ENCODE assay signal across 18 cellular contexts in genomic region chr5:3899093-3899492, GRCh38.
"Had no signal": no experiment of that assay in that cellular context is flagged by ENCODE, and none has a peak within 500 bp of the region (broad histone marks: within the 10 kb centered on the region; RNA-seq: fewer than 3 reads in every experiment).

No MANE protein-coding gene starts in this region.

- H3K27ac Mint-ChIP-seq: T-cell; T-helper 1 cell treated with Interleukin-12 subunit alpha and Interleukin-12 subunit beta and Interleukin-4 antibody, amounts not matched to agents 30 μg/mL and 1 μg/mL, for 36 hours had no signal

- H3K4me3 ChIP-seq: SJSA1 had no signal

- H3K4me2 ChIP-seq: SK-N-SH had no signal

- H3K27ac ChIP-seq: SJSA1 had no signal

- H3K36me3 ChIP-seq: SJSA1 had no signal

- H3K9ac ChIP-seq: SK-N-SH had no signal

- DNase-seq: KBM-7, MV-4-11, NCI-H1092, NCI-H1105 treated with DMSO at 0.1 percent for 48 hours, NCI-H1436, NCI-H187, NCI-H2029, NCI-H2081 treated with DMSO at 0.1 percent for 48 hours, NCI-H2227 treated with DMSO at 0.1 percent for 48 hours, NCI-H526, Right ventricle myocardium superior, RPMI8226, SIG-M5, SK-N-SH, SW 1271, T-cell had no signal

- H3K4me1 ChIP-seq: SJSA1 had no signal

- H3K4me3 Mint-ChIP-seq: T-cell; T-helper 1 cell treated with Interleukin-12 subunit alpha and Interleukin-12 subunit beta and Interleukin-4 antibody, amounts not matched to agents 30 μg/mL and 1 μg/mL, for 36 hours had no signal

- H3K36me3 Mint-ChIP-seq: T-cell had no signal

- H3K27me3 ChIP-seq: SJSA1 had no signal

- H3K4me1 Mint-ChIP-seq: T-cell had no signal

- ATAC-seq: T-cell had no signal

- H3K27me3 Mint-ChIP-seq: T-cell had no signal

- H3K9me3 ChIP-seq: SK-N-SH had no signal
